Comparison of ENCODE assay signal across 1 cellular context in genomic region chr11:123233280-123233977, GRCh38.
A peak's percentile ranks its signal among the peaks of the same experiment; 100 is the strongest.
TF ChIP-seq lines count a peak whose summit lies in the region.

No MANE protein-coding gene starts in this region.

TF ChIP-seq in GM12878, 131 proteins besides CTCF, POLR2A, EP300 and RAD21 (continued from another document and continues in another):
- no peak for TF ChIP-seq NFIC (IDR thresholded peaks at IDR 0.05; ENCODE audit: low read depth, low read length)
- no peak for TF ChIP-seq RELA (IDR thresholded peaks at IDR 0.05; ENCODE audit: borderline replicate concordance, partially characterized antibody)
- TF ChIP-seq ZBTB40 (IDR thresholded peaks at IDR 0.05; ENCODE audit: borderline replicate concordance) = no peak
- no peak for TF ChIP-seq CEBPZ (IDR thresholded peaks at IDR 0.05; ENCODE audit: low read depth, low read length)
- no peak for TF ChIP-seq SMAD5 (IDR thresholded peaks at IDR 0.05; ENCODE audit: low read depth)
- TF ChIP-seq BMI1 (IDR thresholded peaks at IDR 0.05; ENCODE audit: borderline replicate concordance) = no peak
- no peak for TF ChIP-seq CHD4 (IDR thresholded peaks at IDR 0.05)
- no peak for TF ChIP-seq GABPA (IDR thresholded peaks at IDR 0.05; ENCODE audit: low read depth)
- TF ChIP-seq MEF2A (IDR thresholded peaks at IDR 0.05; ENCODE audit: insufficient read depth, low read depth, low read length) = no peak
- no peak for TF ChIP-seq SUPT20H (IDR thresholded peaks at IDR 0.05; ENCODE audit: borderline replicate concordance, control insufficient read depth, low read depth, low read length)
- TF ChIP-seq RB1 (IDR thresholded peaks at IDR 0.05; ENCODE audit: borderline replicate concordance) = no peak
- peak; percentile 60 for TF ChIP-seq USF1 (IDR thresholded peaks at IDR 0.05; ENCODE audit: borderline replicate concordance, extremely low read length, insufficient read depth, low read depth, low read length)
- peak; percentile 59 for TF ChIP-seq JUNB (IDR thresholded peaks at IDR 0.05)
- TF ChIP-seq ZNF384 (IDR thresholded peaks at IDR 0.05; ENCODE audit: borderline replicate concordance, low read depth, low read length) = no peak
- TF ChIP-seq ZNF207 (IDR thresholded peaks at IDR 0.05; ENCODE audit: borderline replicate concordance) = no peak
- peak; percentile 53; the same call in 1 of the 2 replicates for TF ChIP-seq NR2F1 (conservative IDR thresholded peaks at IDR 0.05)
- peak in 1 of 2 experiments; percentile 94; a peak in 2 of 4 replicates for TF ChIP-seq ETV6 (conservative IDR thresholded peaks at IDR 0.05 in 1 of 2, IDR thresholded peaks at IDR 0.05 in 1 of 2; ENCODE audit: borderline replicate concordance in 1 of 2, low read depth in 1 of 2)
- no peak for TF ChIP-seq RELB (IDR thresholded peaks at IDR 0.05; ENCODE audit: low read depth)
- TF ChIP-seq HSF1 (IDR thresholded peaks at IDR 0.05; ENCODE audit: low read depth, low read length) = no peak
- TF ChIP-seq YBX1 (IDR thresholded peaks at IDR 0.05) = no peak
- no peak for TF ChIP-seq HDAC6 (IDR thresholded peaks at IDR 0.05; ENCODE audit: unreplicated experiment)
- TF ChIP-seq E4F1 (IDR thresholded peaks at IDR 0.05; ENCODE audit: borderline replicate concordance, partially characterized antibody) = no peak
- TF ChIP-seq RFX5 (IDR thresholded peaks at IDR 0.05; ENCODE audit: low read depth, low read length) = no peak
- no peak for TF ChIP-seq PML (IDR thresholded peaks at IDR 0.05; ENCODE audit: low read length)
- TF ChIP-seq RCOR1 (conservative IDR thresholded peaks at IDR 0.05; ENCODE audit: low read depth, low read length) = no peak
- no peak for TF ChIP-seq ATF7 (IDR thresholded peaks at IDR 0.05; ENCODE audit: low read depth)
- TF ChIP-seq E2F4 (IDR thresholded peaks at IDR 0.05; ENCODE audit: low read depth, low read length) = no peak
- no peak for TF ChIP-seq MLLT1 (IDR thresholded peaks at IDR 0.05)
- TF ChIP-seq CREM (IDR thresholded peaks at IDR 0.05; ENCODE audit: low read depth) = no peak
- TF ChIP-seq ZSCAN29 (IDR thresholded peaks at IDR 0.05) = no peak
- TF ChIP-seq ZNF24 (IDR thresholded peaks at IDR 0.05) = no peak
- TF ChIP-seq RAD51 (IDR thresholded peaks at IDR 0.05) = peak; percentile 80
- no peak for TF ChIP-seq IRF5 (IDR thresholded peaks at IDR 0.05; ENCODE audit: borderline replicate concordance)
- TF ChIP-seq ZNF592 (IDR thresholded peaks at IDR 0.05) = no peak
- no peak for TF ChIP-seq WRNIP1 (IDR thresholded peaks at IDR 0.05; ENCODE audit: borderline replicate concordance, low read depth, low read length)
- TF ChIP-seq MXI1 (IDR thresholded peaks at IDR 0.05; ENCODE audit: low read depth, low read length) = 0 out of 2 replicates have a peak, but pooled peaks have one; percentile 35
